8 cellular contexts compared by ENCODE assay signal in the genomic region with DNA sequence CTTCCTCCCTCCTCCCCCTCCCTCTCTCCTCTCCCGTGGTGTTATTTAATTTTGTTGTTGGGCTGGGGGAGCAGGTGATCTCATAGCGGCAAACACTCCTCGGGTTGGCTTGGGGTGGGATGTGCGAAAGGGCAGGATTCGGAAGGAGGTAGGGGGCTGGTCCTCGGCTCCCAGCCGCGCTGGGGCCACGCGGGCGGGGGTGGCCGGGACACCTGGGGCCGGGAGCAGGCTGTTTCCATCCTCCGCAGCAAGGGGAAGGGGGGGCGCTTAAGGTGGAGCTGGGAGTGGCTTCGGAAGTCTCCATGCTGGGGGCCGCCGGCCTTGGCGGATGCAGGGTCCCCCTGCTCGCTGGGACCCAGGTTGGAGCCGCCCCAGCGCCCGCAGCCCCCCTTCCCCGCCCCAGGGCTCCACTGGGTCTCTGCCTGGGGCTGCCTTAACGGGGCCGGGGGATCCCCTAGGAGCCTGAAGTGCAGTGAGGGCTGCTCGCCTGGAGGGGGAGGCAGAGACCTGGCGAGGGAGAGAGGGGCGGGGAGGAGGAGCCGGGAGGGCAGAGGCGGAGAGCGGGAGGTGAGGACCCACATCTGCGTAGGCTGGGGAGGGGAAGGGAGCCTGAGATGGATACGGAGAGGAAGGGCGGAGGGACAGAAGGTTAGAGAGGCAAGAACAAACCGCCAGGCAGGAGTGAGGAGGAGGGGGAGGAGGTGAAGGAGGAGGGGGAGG. TPM values are rescaled to one million over a fixed set of nuclear protein-coding genes. Genes with fewer than 3 reads are reported as not detected.
DNase-seq lines count a peak whose midpoint lies in the region; ATAC-seq and TF ChIP-seq lines count a peak whose summit lies in the region.

No MANE protein-coding gene starts in this region.

- DNase-seq in NCI-H2029 treated with DMSO at 0.1 percent for 48 hours (lab: John Stamatoyannopoulos, UW) (peak; percentile 76), T1000 (lab: John Stamatoyannopoulos, UW) (peak; percentile 68), astrocyte of the hippocampus (ENCODE audit: low read depth, low spot score) (peak; percentile 94), iPS DF 6.9 (ENCODE audit: low read depth, low spot score) (peak; percentile 83), gastrocnemius medialis (peak; percentile 76 to 83)

- H3K36me3 ChIP-seq in iPS DF 6.9 (ENCODE audit: control insufficient read depth, insufficient read depth, low read length) (no peaks in the 10 kb centered on the region), gastrocnemius medialis (no peaks in the 10 kb centered on the region)

- intact Hi-C loops in gastrocnemius medialis (cut with DNase I; ENCODE audit: low total_unique reads): loop anchor here (1.0 to 5.0 kb wide), 4 partner anchors 29 to 196 kb away; a partner anchor contains a TSS

- ATAC-seq in HG02938 (IDR thresholded peaks at IDR 0.05; ENCODE audit: unreplicated experiment) (peak; percentile 58), gastrocnemius medialis (peak; percentile 86), GM21526 (IDR thresholded peaks at IDR 0.05; ENCODE audit: low FRiP score, unreplicated experiment) (no peak)

- WGBS in iPS DF 6.9 (ENCODE audit: insufficient coverage, insufficient read length): no CpG with 5 or more reads among the region's 36 CpGs

- H3K9me3 ChIP-seq in iPS DF 6.9 (ENCODE audit: control insufficient read depth, insufficient read depth, low read length): no peaks in the 10 kb centered on the region
- no peaks in the 10 kb centered on the region for H3K9me3 ChIP-seq in gastrocnemius medialis

- in situ Hi-C loops in gastrocnemius medialis (cut with MboI; ENCODE audit: low sequenced_read_pairs in 4 of 4): loop anchor here in 2 of 4 donors (5.0 to 25.0 kb wide), 3 partner anchors 91 to 196 kb away; a partner anchor contains a TSS

- H3K27me3 ChIP-seq in iPS DF 6.9 (ENCODE audit: control insufficient read depth, insufficient read depth, low read length) (no peaks in the 10 kb centered on the region), gastrocnemius medialis (no peaks in the 10 kb centered on the region)

- TF ChIP-seq CTCF in GM12873 (IDR thresholded peaks at IDR 0.05; ENCODE audit: insufficient read depth, low read depth, low read length, missing control alignments) (peak; percentile 82), gastrocnemius medialis (IDR thresholded peaks at IDR 0.05 in 4 of 5, conservative IDR thresholded peaks at IDR 0.05 in 1 of 5) (peak; percentile 88 to 97 (median 94))

- H3K4me1 ChIP-seq in iPS DF 6.9 (ENCODE audit: control insufficient read depth, insufficient read depth, low read length) (no peaks in the 10 kb centered on the region), gastrocnemius medialis (peaks cover 14 to 23% of the 10 kb centered on the region in 2 donors)

- TF ChIP-seq POLR2A in gastrocnemius medialis (IDR thresholded peaks at IDR 0.05): peak; percentile 41 to 56

- no peak overlapping the region for H3K27ac ChIP-seq in iPS DF 6.9 (ENCODE audit: low read length)
- peak overlapping the region; percentile 83 to 93 (median 90) for H3K27ac ChIP-seq in gastrocnemius medialis

- H3K4me3 ChIP-seq in iPS DF 6.9 (ENCODE audit: low read length) (peak overlapping the region; percentile 63; the same call in 1 of the 2 replicates), gastrocnemius medialis (peak overlapping the region; percentile 67 to 94 (median 82))

RNA-seq across cellular contexts. Expression of a gene that starts 0.4 kb away (rescaled TPM):
- total RNA-seq in gastrocnemius medialis: 1 to 10 TPM; 1.6 to 3.5 (median 2.6) TPM

RNA-seq across cellular contexts. Expression of a gene that starts 9.2 kb away (rescaled TPM):
- total RNA-seq in gastrocnemius medialis: 10 to 100 TPM in 1 of 4 donors, 1 to 10 TPM in 3; 1.7 to 12.9 (median 4.4) TPM

RNA-seq across cellular contexts. Expression of a gene that starts 26.5 kb away (rescaled TPM):
- total RNA-seq in gastrocnemius medialis: not detected

RNA-seq across cellular contexts. Expression of a gene that starts 27.0 kb away (rescaled TPM):
- 10 to 100 TPM in 2 of 4 donors, 1 to 10 TPM in 2; 7.8 to 12.4 (median 9.2) TPM for total RNA-seq in gastrocnemius medialis

RNA-seq across cellular contexts. Expression of a gene that starts 27.4 kb away (rescaled TPM):
- 1,000 to 10,000 TPM; 1,223 to 1,420 (median 1,299) TPM for total RNA-seq in gastrocnemius medialis
